1 cellular context compared by ENCODE assay signal in the genomic region with DNA sequence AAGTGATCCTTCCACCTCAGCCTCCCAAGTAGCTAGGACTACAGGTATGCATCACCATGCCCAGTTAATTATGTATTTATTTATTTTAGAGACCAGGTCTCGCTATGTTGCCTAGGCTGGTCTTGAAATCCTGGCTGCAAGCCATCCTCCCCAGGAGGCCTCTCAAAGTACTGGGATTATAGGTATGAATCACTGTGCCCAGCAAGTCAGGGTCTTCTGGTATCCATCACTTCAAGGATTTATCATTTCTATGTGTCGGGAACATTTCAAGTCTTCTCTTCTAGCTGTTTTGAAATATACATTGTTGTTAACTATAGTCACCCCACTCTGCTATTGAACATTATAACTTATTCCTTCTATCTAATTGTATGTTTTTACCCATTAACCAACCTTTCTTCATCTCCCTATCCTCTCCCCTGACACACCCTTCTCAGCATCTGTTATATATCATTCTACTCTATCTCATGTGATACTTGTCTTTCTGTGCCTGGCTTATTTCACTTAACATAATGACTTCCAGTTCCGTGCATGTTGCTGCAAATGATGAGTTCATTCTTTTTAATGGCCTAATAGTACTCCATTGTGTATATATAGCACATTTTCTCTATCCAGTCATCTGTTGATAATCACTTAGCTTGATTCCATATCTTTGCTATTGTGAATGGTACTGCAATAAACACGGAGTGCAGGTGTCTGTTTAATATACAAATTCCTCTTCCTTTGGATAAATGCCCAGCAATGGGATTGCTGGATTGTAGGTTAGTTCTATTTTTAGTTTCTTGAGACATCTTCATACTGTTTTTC.
TF ChIP-seq lines count a peak whose summit lies in the region.

No MANE protein-coding gene starts in this region.

TF ChIP-seq in HEK293, 187 proteins besides CTCF, POLR2A, EP300 and RAD21 (continued from another document):
- TF ChIP-seq SCRT2 (tag by site-specific recombination; IDR thresholded peaks at IDR 0.05) (peak; percentile 84), KLF10 (tag by site-specific recombination; IDR thresholded peaks at IDR 0.05) (peak; percentile 94), ZIC2 (tag by site-specific recombination; IDR thresholded peaks at IDR 0.05) (peak; percentile 77), SP7 (tag by site-specific recombination; IDR thresholded peaks at IDR 0.05) (peak; percentile 95), GLIS1 (tag by site-specific recombination; IDR thresholded peaks at IDR 0.05) (peak; percentile 94), KLF7 (tag by site-specific recombination; IDR thresholded peaks at IDR 0.05; ENCODE audit: borderline replicate concordance) (peak; percentile 51; the same call in 1 of the 2 replicates), SP3 (tag by site-specific recombination; IDR thresholded peaks at IDR 0.05) (peak; percentile 15; the same call in 1 of the 2 replicates), KLF8 (tag by site-specific recombination; IDR thresholded peaks at IDR 0.05) (peak; percentile 56), GLI2 (tag by site-specific recombination; IDR thresholded peaks at IDR 0.05; ENCODE audit: borderline replicate concordance, low read depth) (peak; percentile 4; the same call in 1 of the 2 replicates), ZNF19 (tag by site-specific recombination; IDR thresholded peaks at IDR 0.05; ENCODE audit: low read depth) (no peak), ZNF629 (tag by site-specific recombination; IDR thresholded peaks at IDR 0.05) (peak; percentile 81; the same call in 1 of the 2 replicates), ZNF24 (tag by site-specific recombination; IDR thresholded peaks at IDR 0.05) (0 out of 2 replicates have a peak, but pooled peaks have one; percentile 64), ZBTB48 (tag by site-specific recombination; IDR thresholded peaks at IDR 0.05) (no peak), ZNF184 (tag by site-specific recombination; IDR thresholded peaks at IDR 0.05) (no peak), ZNF423 (tag by site-specific recombination; IDR thresholded peaks at IDR 0.05) (0 out of 2 replicates have a peak, but pooled peaks have one; percentile 12), OVOL3 (tag by site-specific recombination; IDR thresholded peaks at IDR 0.05) (peak; percentile 70; the same call in 1 of the 2 replicates), ZBTB17 (tag by site-specific recombination; IDR thresholded peaks at IDR 0.05) (peak; percentile 82), KLF9 (tag by site-specific recombination; IDR thresholded peaks at IDR 0.05; ENCODE audit: low read depth) (peak; percentile 47), ZNF426 (tag by site-specific recombination; IDR thresholded peaks at IDR 0.05) (no peak), ZNF2 (tag by site-specific recombination; IDR thresholded peaks at IDR 0.05) (0 out of 2 replicates have a peak, but pooled peaks have one; percentile 21), ZNF660 (tag by site-specific recombination; IDR thresholded peaks at IDR 0.05) (no peak), SCRT1 (tag by site-specific recombination; IDR thresholded peaks at IDR 0.05; ENCODE audit: borderline replicate concordance) (0 out of 2 replicates have a peak, but pooled peaks have one; percentile 38), ZNF830 (tag by site-specific recombination; IDR thresholded peaks at IDR 0.05; ENCODE audit: low read depth) (no peak), ZNF664 (tag by site-specific recombination; IDR thresholded peaks at IDR 0.05) (peak; percentile 26; the same call in 1 of the 2 replicates)
- TF ChIP-seq, protein P1, sequence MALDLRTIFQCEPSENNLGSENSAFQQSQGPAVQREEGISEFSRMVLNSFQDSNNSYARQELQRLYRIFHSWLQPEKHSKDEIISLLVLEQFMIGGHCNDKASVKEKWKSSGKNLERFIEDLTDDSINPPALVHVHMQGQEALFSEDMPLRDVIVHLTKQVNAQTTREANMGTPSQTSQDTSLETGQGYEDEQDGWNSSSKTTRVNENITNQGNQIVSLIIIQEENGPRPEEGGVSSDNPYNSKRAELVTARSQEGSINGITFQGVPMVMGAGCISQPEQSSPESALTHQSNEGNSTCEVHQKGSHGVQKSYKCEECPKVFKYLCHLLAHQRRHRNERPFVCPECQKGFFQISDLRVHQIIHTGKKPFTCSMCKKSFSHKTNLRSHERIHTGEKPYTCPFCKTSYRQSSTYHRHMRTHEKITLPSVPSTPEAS (tag by site-specific recombination; IDR thresholded peaks at IDR 0.05) = peak; percentile 22; the same call in 1 of the 2 replicates
- TF ChIP-seq, protein P2, sequence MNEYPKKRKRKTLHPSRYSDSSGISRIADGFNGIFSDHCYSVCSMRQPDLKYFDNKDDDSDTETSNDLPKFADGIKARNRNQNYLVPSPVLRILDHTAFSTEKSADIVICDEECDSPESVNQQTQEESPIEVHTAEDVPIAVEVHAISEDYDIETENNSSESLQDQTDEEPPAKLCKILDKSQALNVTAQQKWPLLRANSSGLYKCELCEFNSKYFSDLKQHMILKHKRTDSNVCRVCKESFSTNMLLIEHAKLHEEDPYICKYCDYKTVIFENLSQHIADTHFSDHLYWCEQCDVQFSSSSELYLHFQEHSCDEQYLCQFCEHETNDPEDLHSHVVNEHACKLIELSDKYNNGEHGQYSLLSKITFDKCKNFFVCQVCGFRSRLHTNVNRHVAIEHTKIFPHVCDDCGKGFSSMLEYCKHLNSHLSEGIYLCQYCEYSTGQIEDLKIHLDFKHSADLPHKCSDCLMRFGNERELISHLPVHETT (tag by site-specific recombination; IDR thresholded peaks at IDR 0.05) = peak; percentile 90
- TF ChIP-seq, protein P3, sequence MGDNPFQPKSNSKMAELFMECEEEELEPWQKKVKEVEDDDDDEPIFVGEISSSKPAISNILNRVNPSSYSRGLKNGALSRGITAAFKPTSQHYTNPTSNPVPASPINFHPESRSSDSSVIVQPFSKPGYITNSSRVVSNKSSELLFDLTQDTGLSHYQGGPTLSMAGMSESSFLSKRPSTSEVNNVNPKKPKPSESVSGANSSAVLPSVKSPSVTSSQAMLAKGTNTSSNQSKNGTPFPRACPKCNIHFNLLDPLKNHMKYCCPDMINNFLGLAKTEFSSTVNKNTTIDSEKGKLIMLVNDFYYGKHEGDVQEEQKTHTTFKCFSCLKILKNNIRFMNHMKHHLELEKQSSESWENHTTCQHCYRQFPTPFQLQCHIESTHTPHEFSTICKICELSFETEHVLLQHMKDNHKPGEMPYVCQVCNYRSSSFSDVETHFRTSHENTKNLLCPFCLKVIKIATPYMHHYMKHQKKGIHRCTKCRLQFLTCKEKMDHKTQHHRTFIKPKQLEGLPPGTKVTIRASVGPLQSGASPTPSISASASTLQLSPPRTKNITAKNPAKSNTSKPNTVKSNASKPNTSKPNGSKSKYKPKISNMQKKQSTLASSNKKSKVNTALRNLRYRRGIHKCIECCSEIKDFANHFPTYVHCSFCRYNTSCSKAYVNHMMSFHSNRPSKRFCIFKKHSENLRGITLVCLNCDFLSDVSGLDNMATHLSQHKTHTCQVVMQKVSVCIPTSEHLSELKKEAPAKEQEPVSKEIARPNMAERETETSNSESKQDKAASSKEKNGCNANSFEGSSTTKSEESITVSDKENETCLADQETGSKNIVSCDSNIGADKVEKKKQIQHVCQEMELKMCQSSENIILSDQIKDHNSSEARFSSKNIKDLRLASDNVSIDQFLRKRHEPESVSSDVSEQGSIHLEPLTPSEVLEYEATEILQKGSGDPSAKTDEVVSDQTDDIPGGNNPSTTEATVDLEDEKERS (tag by site-specific recombination; IDR thresholded peaks at IDR 0.05) = peak; percentile 43; the same call in 1 of the 2 replicates
